In genomic region chr14:104820669-104821228, GRCh38 we compare ENCODE assay signal across 9 cellular contexts. TPM values are rescaled to one million over a fixed set of nuclear protein-coding genes. Genes with fewer than 3 reads are reported as not detected.
DNase-seq lines count a peak whose midpoint lies in the region; ATAC-seq and TF ChIP-seq lines count a peak whose summit lies in the region.
"Had no signal": no experiment of that assay in that cellular context is flagged by ENCODE, and none has a peak within 500 bp of the region (broad histone marks: within the 10 kb centered on the region; RNA-seq: fewer than 3 reads in every experiment).

No MANE protein-coding gene starts in this region.

- dilution Hi-C loops in IMR-90 (cut with HindIII; ENCODE audit: low sequenced_read_pairs, unreplicated experiment) = no loop called here

- H3K27me3 ChIP-seq in IMR-90 (ENCODE audit: control insufficient read depth, insufficient read depth, low read length) (no peaks in the 10 kb centered on the region), right cardiac atrium (ENCODE audit: control insufficient read depth, insufficient read depth) (no peaks in the 10 kb centered on the region), sigmoid colon (peaks cover 0 to 5% (median 0%) of the 10 kb centered on the region in 3 donors)

- no peak overlapping the region for H3K27ac Mint-ChIP-seq in activated T-cell treated with anti-CD3 and anti-CD28 coated beads, Interleukin-2, amount 50 U/mL, for 72 hours
- H3K27ac Mint-ChIP-seq: activated B cell treated with CpG ODN at 0.5 μM for 24 hours had no signal

- H3K9me1 ChIP-seq in IMR-90 (ENCODE audit: insufficient read depth, low read length) = no peaks in the 10 kb centered on the region

- H3K4ac ChIP-seq in IMR-90 (ENCODE audit: low read depth, low read length) = no peak overlapping the region

- no peak overlapping the region for H3K9ac ChIP-seq in IMR-90 (ENCODE audit: low read depth, low read length)

- in situ Hi-C loops in IMR-90 (cut with MboI; ENCODE audit: low sequenced_read_pairs) = loop anchor here (5.0 kb wide), 1 partner anchor 53 kb away; no protein-coding TSS in a partner anchor

- no peaks in the 10 kb centered on the region for H3K36me3 ChIP-seq in IMR-90 (ENCODE audit: control insufficient read depth, insufficient read depth, low read length)
- no peaks in the 10 kb centered on the region for H3K36me3 ChIP-seq in sigmoid colon

- no TSS peak for BruUV-seq in IMR-90 (replicated peaks; lab: Mats Ljungman, UMichigan)

- POLR2A ChIA-PET in IMR-90 (lab: Charles Lee; ENCODE audit: unreplicated experiment) = no interaction called here

- H3K4me1 ChIP-seq in IMR-90 (ENCODE audit: control insufficient read depth, insufficient read depth, low read length) = peaks cover 4% of the 10 kb centered on the region
- peaks cover 4% of the 10 kb centered on the region for H3K4me1 ChIP-seq in right cardiac atrium (ENCODE audit: control insufficient read depth, insufficient read depth, low read length)
- peaks cover 0 to 33% (median 30%) of the 10 kb centered on the region in 4 donors for H3K4me1 ChIP-seq in sigmoid colon

- no peak overlapping the region for H3K14ac ChIP-seq in IMR-90 (replicated peaks; ENCODE audit: low read depth, low read length)

- H3K79me1 ChIP-seq in IMR-90 (ENCODE audit: low read depth in 1 of 2, low read length in 2 of 2) = peaks cover 6 to 17% of the 10 kb centered on the region in 2 experiments; a peak in 2 of 4 replicates

- H2AK5ac ChIP-seq in IMR-90 (ENCODE audit: low read depth, low read length) = no peak overlapping the region; the same call in 1 of the 2 replicates

- H3K9me3 Mint-ChIP-seq in activated T-cell treated with anti-CD3 and anti-CD28 coated beads, Interleukin-2, amount 50 U/mL, for 72 hours = peaks cover 6 to 7% of the 10 kb centered on the region in 2 donors
- H3K9me3 Mint-ChIP-seq: activated B cell treated with CpG ODN at 0.5 μM for 24 hours had no signal

- H4K91ac ChIP-seq in IMR-90 (ENCODE audit: insufficient read depth, low read depth, low read length) = no peak overlapping the region

- no peaks in the 10 kb centered on the region for H4K20me1 ChIP-seq in IMR-90 (ENCODE audit: insufficient read depth, low read length)

- H3K4me1 Mint-ChIP-seq in activated T-cell treated with anti-CD3 and anti-CD28 coated beads, Interleukin-2, amount 50 U/mL, for 72 hours (ENCODE audit: low read depth) = peaks cover 23% of the 10 kb centered on the region

- no peak overlapping the region for H2BK120ac ChIP-seq in IMR-90 (ENCODE audit: low read depth, low read length)

- H4K8ac ChIP-seq in IMR-90 (ENCODE audit: low read depth in 2 of 2, low read length in 2 of 2) = peak overlapping the region in 1 of 2 experiments; percentile 46; a peak in 1 of 4 replicates

- H2BK20ac ChIP-seq in IMR-90 (ENCODE audit: low read depth, low read length) = no peak overlapping the region

- H3K9me3 ChIP-seq in IMR-90 (ENCODE audit: control insufficient read depth, insufficient read depth, low read length) (no peaks in the 10 kb centered on the region), right cardiac atrium (ENCODE audit: control insufficient read depth, low read length) (no peaks in the 10 kb centered on the region), sigmoid colon (no peaks in the 10 kb centered on the region)

- no peak overlapping the region for H3K18ac ChIP-seq in IMR-90 (ENCODE audit: low read depth, low read length)

- peaks cover 18% of the 10 kb centered on the region for H3K27me3 Mint-ChIP-seq in activated T-cell treated with anti-CD3 and anti-CD28 coated beads, Interleukin-2, amount 50 U/mL, for 72 hours (ENCODE audit: low read depth)

- H3K4me2 ChIP-seq in IMR-90 (ENCODE audit: low read depth, low read length) = no peak overlapping the region

- no peak overlapping the region for H4K5ac ChIP-seq in IMR-90 (ENCODE audit: low read depth, low read length)

- H2BK15ac ChIP-seq in IMR-90 (ENCODE audit: low read depth, low read length) = no peak overlapping the region

- no peak overlapping the region for H2AK9ac ChIP-seq in IMR-90 (replicated peaks; ENCODE audit: low read depth, low read length, poor library complexity)

- CTCF ChIA-PET in IMR-90 (lab: Yijun Ruan, JAX) = interaction anchor here (0.7 to 0.8 kb wide), 2 partner anchors 11 to 427 kb away, joined by 3 read pairs; no protein-coding TSS in a partner anchor

- TF ChIP-seq CTCF in IMR-90 (conservative IDR thresholded peaks at IDR 0.05; ENCODE audit: low read depth, low read length) (peak; percentile 71), sigmoid colon (IDR thresholded peaks at IDR 0.05) (peak in 3 of 4 experiments; percentile 12 to 52 (median 50))

- no peak overlapping the region for H3K4me3 Mint-ChIP-seq in activated T-cell treated with anti-CD3 and anti-CD28 coated beads, Interleukin-2, amount 50 U/mL, for 72 hours
- H3K4me3 Mint-ChIP-seq: activated B cell treated with CpG ODN at 0.5 μM for 24 hours had no signal

- peaks cover 5 to 8% of the 10 kb centered on the region in 2 donors for H3K36me3 Mint-ChIP-seq in activated T-cell treated with anti-CD3 and anti-CD28 coated beads, Interleukin-2, amount 50 U/mL, for 72 hours (ENCODE audit: insufficient read depth in 2 of 2)

- H3K4me3 ChIP-seq in IMR-90 (ENCODE audit: insufficient read depth, low read depth, low read length) = no peak overlapping the region
- no peak overlapping the region for H3K4me3 ChIP-seq in right cardiac atrium (ENCODE audit: low read length)
- H3K4me3 ChIP-seq in sigmoid colon = no peak overlapping the region

- peak; percentile 71 for TF ChIP-seq RAD21 in IMR-90 (IDR thresholded peaks at IDR 0.05; ENCODE audit: low read length)

- DNase-seq in IMR-90 = peak; percentile 72
- DNase-seq in amniotic epithelial cell (ENCODE audit: low read depth) = peak; percentile 71
- peak; percentile 56 to 82 (median 81) for DNase-seq in right cardiac atrium
- DNase-seq in sigmoid colon = peak; percentile 79
- no peak for DNase-seq in activated T-cell treated with anti-CD3 and anti-CD28 coated beads, Interleukin-2, amount 50 U/mL, for 72 hours
- DNase-seq: activated B cell treated with CpG ODN at 0.5 μM for 24 hours had no signal

- H3K27ac ChIP-seq in IMR-90 (ENCODE audit: insufficient read depth, low read length) (no peak overlapping the region), right cardiac atrium (ENCODE audit: low read length) (no peak overlapping the region), sigmoid colon (no peak overlapping the region)

- peak overlapping the region; percentile 64 for H2AFZ ChIP-seq in IMR-90 (replicated peaks; ENCODE audit: low read length, poor library complexity)

- no peak overlapping the region for H3K56ac ChIP-seq in IMR-90 (ENCODE audit: extremely low read depth, insufficient read depth, low read length)

- peak; percentile 59 for ATAC-seq in IMR-90 (ENCODE audit: low read depth)
- peak; percentile 36 to 37 for ATAC-seq in right cardiac atrium
- no peak for ATAC-seq in HG03139 (IDR thresholded peaks at IDR 0.05; ENCODE audit: unreplicated experiment)
- no peak for ATAC-seq in GM19455 (IDR thresholded peaks at IDR 0.05; ENCODE audit: unreplicated experiment)
- ATAC-seq in GM21737 (IDR thresholded peaks at IDR 0.05; ENCODE audit: unreplicated experiment) = no peak
- no peak for ATAC-seq in activated T-cell treated with anti-CD3 and anti-CD28 coated beads, Interleukin-2, amount 50 U/mL, for 72 hours (replicated peaks in 1 of 2)

- H2BK5ac ChIP-seq in IMR-90 (ENCODE audit: low read depth, low read length, poor library complexity, severe bottlenecking) = no peak overlapping the region

- TF ChIP-seq POLR2A in IMR-90 (IDR thresholded peaks at IDR 0.05; ENCODE audit: low read depth, low read length) (no peak), sigmoid colon (IDR thresholded peaks at IDR 0.05) (no peak)

- WGBS in IMR-90 (ENCODE audit: extremely low coverage in 2 of 2, insufficient read length in 1 of 2), 2 experiments = 18% methylated on average over 2 of the region's 22 CpGs; no CpG with 5 or more reads in 1 of the 2 experiments
- WGBS in right cardiac atrium = 23% methylated on average over 22 of the region's 22 CpGs
- WGBS in sigmoid colon, 2 donors = 21 to 52% methylated on average over 22 of the region's 22 CpGs

- no peak overlapping the region for H3K23ac ChIP-seq in IMR-90 (ENCODE audit: low read depth, low read length)

- intact Hi-C loops in IMR-90 (cut with micrococcal nuclease) (loop anchor here (1.0 kb wide), 1 partner anchor 52 kb away; no protein-coding TSS in a partner anchor), right cardiac atrium (cut with DNase I) (loop anchor here in 3 of 4 donors (5.0 kb wide), 1 partner anchor 53 kb away; no protein-coding TSS in a partner anchor), sigmoid colon (cut with DNase I) (loop anchor here (1.0 kb wide), 1 partner anchor 48 kb away; no protein-coding TSS in a partner anchor)

- TF ChIP-seq EP300 in sigmoid colon (IDR thresholded peaks at IDR 0.05) = no peak

TF ChIP-seq in IMR-90, 13 proteins besides CTCF, POLR2A, EP300 and RAD21 (continues in another document):
- no peak for TF ChIP-seq FOS (IDR thresholded peaks at IDR 0.05; ENCODE audit: low read depth, low read length)

RNA-seq across cellular contexts. Expression of gene ZBTB42, which starts 19.8 kb away (rescaled TPM):
- total RNA-seq in IMR-90 (2012; rRNA removed) (1.1 and 1.3 TPM in 2 replicates), right cardiac atrium (1 to 10 TPM; 6.0 to 7.7 (median 6.6) TPM), sigmoid colon (1 to 10 TPM; 1.5 to 5.3 (median 3.5) TPM)
- polyA plus RNA-seq in IMR-90 (2012; rRNA removed) (2.3 and 3.6 TPM in 2 replicates), right cardiac atrium (5.3 TPM), sigmoid colon (1 to 10 TPM; 4.2 to 5.5 (median 4.6) TPM)
- 1.7 and 3.3 TPM in 2 replicates for polyA plus RNA-seq in IMR-90 (2012; cell fraction: cytosol; rRNA removed)
- 1.2 and 2.1 TPM in 2 replicates for polyA plus RNA-seq in IMR-90 (2012; cell fraction: nucleus; rRNA removed; ENCODE audit: low replicate concordance)
- total RNA-seq in activated T-cell treated with anti-CD3 and anti-CD28 coated beads, Interleukin-2, amount 50 U/mL, for 72 hours = 1 to 10 TPM; 2.5 to 3.0 TPM

RNA-seq across cellular contexts. Expression of gene AKT1, which starts 25.2 kb away (rescaled TPM):
- 182 and 193 TPM in 2 replicates for total RNA-seq in IMR-90 (2012; rRNA removed)
- polyA plus RNA-seq in IMR-90 (2012; rRNA removed) = 221 and 242 TPM in 2 replicates
- 248 and 535 TPM in 2 replicates for polyA plus RNA-seq in IMR-90 (2012; cell fraction: cytosol; rRNA removed)
- 317 and 551 TPM in 2 replicates for polyA plus RNA-seq in IMR-90 (2012; cell fraction: nucleus; rRNA removed; ENCODE audit: low replicate concordance)
- 100 to 1,000 TPM; 120 to 154 (median 126) TPM for total RNA-seq in right cardiac atrium
- polyA plus RNA-seq in right cardiac atrium = 101 TPM
- total RNA-seq in sigmoid colon = 100 to 1,000 TPM; 109 to 180 (median 126) TPM
- 100 to 1,000 TPM in 2 of 3 donors, 10 to 100 TPM in 1; 86.2 to 116 (median 102) TPM for polyA plus RNA-seq in sigmoid colon
- total RNA-seq in activated T-cell treated with anti-CD3 and anti-CD28 coated beads, Interleukin-2, amount 50 U/mL, for 72 hours = 100 to 1,000 TPM in 1 of 2 donors, 10 to 100 TPM in 1; 98.0 to 113 TPM

RNA-seq across cellular contexts. Expression of gene CEP170B, which starts 44.3 kb away (rescaled TPM):
- total RNA-seq in IMR-90 (2012; rRNA removed) (3.6 and 4.2 TPM in 2 replicates), right cardiac atrium (10 to 100 TPM; 10.4 to 19.1 (median 11.9) TPM), sigmoid colon (10 to 100 TPM in 2 of 4 donors, 1 to 10 TPM in 2; 5.4 to 16.1 (median 11.4) TPM)
- polyA plus RNA-seq in IMR-90 (2012; rRNA removed) (13.1 and 17.5 TPM in 2 replicates), right cardiac atrium (8.4 TPM), sigmoid colon (10 to 100 TPM; 12.6 to 60.0 (median 22.4) TPM)
- 8.0 and 13.1 TPM in 2 replicates for polyA plus RNA-seq in IMR-90 (2012; cell fraction: cytosol; rRNA removed)
- polyA plus RNA-seq in IMR-90 (2012; cell fraction: nucleus; rRNA removed; ENCODE audit: low replicate concordance) = 67.5 and 145 TPM in 2 replicates
- 1 to 10 TPM; 6.1 to 7.9 TPM for total RNA-seq in activated T-cell treated with anti-CD3 and anti-CD28 coated beads, Interleukin-2, amount 50 U/mL, for 72 hours

Comparison
In these comparisons a context has a peak if more than half of its experiments do, and no peak if none do; other contexts are left out.
1. ATAC-seq: peak in IMR-90 (single experiment) and right cardiac atrium (2 of 2); none in HG03139 (single experiment), GM19455 (single experiment), GM21737 (single experiment) and activated T-cell treated with anti-CD3 and anti-CD28 coated beads, Interleukin-2, amount 50 U/mL, for 72 hours (0 of 2).
2. DNase-seq: peak in IMR-90 (single experiment), amniotic epithelial cell (single experiment), right cardiac atrium (3 of 3) and sigmoid colon (single experiment); none in activated T-cell treated with anti-CD3 and anti-CD28 coated beads, Interleukin-2, amount 50 U/mL, for 72 hours (0 of 2).